In the genomic region with DNA sequence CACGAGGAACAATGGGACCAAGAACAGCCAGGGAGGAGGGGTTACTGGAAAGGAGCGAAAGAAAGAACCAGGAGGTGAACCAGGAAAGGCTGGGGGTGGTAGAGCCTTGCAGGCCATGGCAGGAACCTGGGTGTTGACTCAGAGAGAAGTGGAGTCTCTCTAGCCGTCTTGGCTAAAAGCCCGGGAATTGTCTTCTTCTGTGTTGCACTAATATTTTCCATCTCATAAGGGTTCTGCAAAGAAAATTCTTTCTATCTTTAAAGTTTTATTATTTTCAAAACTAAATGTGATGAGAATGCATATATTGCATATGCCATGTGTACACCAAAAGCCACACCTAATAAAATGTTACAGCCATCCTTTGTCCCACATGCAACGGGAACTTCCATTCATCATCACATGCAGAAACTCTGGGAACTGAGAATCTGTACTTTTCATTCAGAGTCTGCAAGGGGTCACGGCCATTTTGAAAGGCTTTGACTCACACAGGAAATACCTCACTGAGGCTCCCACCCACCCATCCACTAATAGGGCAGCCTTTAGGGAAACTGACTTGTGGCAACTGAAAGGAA, we compare ENCODE assay signal across 16 cellular contexts. TPM values are rescaled to one million over a fixed set of nuclear protein-coding genes. Genes with fewer than 3 reads are reported as not detected.
A peak's percentile ranks its signal among the peaks of the same experiment; 100 is the strongest.
DNase-seq lines count a peak whose midpoint lies in the region; ATAC-seq and TF ChIP-seq lines count a peak whose summit lies in the region.
"Had no signal": no experiment of that assay in that cellular context is flagged by ENCODE, and none has a peak within 500 bp of the region (broad histone marks: within the 10 kb centered on the region; RNA-seq: fewer than 3 reads in every experiment).

No MANE protein-coding gene starts in this region.

- TF ChIP-seq EP300 in SK-N-SH (IDR thresholded peaks at IDR 0.05; ENCODE audit: borderline replicate concordance in 1 of 2, low read depth in 1 of 2, low read length in 1 of 2) = 0 out of 4 replicates have a peak, but pooled peaks of 1 of the 2 experiments have one; percentile 5

- intact Hi-C loops in esophagus squamous epithelium (cut with DNase I) = no loop called here
- intact Hi-C loops in prostate gland (cut with DNase I) = no loop called here

- peak overlapping the region; percentile 59 for H3K4me2 ChIP-seq in SK-N-SH

- H3F3A ChIP-seq in SK-N-SH (replicated peaks; ENCODE audit: insufficient read depth) = peaks cover 35% of the 10 kb centered on the region

- TF ChIP-seq CTCF in SK-N-SH (IDR thresholded peaks at IDR 0.05) (no peak), esophagus squamous epithelium (IDR thresholded peaks at IDR 0.05) (no peak), prostate gland (IDR thresholded peaks at IDR 0.05) (no peak)

- no peak overlapping the region for H3K4me3 ChIP-seq in SK-N-SH (ENCODE audit: low read depth in 2 of 2, low read length in 1 of 2)
- H3K4me3 ChIP-seq in esophagus squamous epithelium = peak overlapping the region in 1 of 4 donors; percentile 1
- H3K4me3 ChIP-seq in prostate gland = no peak overlapping the region
- H3K4me3 ChIP-seq: HAP-1 had no signal

- no peaks in the 10 kb centered on the region for H3K9me3 ChIP-seq in SK-N-SH
- no peaks in the 10 kb centered on the region for H3K9me3 ChIP-seq in esophagus squamous epithelium
- no peaks in the 10 kb centered on the region for H3K9me3 ChIP-seq in prostate gland
- H3K9me3 ChIP-seq: HAP-1 had no signal

- H3K4me1 ChIP-seq in SK-N-SH (ENCODE audit: control insufficient read depth in 1 of 2, insufficient read depth in 2 of 2, low read depth in 1 of 2, low read length in 1 of 2) = peaks cover 3 to 15% of the 10 kb centered on the region in 2 experiments; a peak in 3 of 4 replicates
- peaks cover 13 to 50% (median 33%) of the 10 kb centered on the region in 3 donors for H3K4me1 ChIP-seq in esophagus squamous epithelium
- no peaks in the 10 kb centered on the region for H3K4me1 ChIP-seq in prostate gland (replicated peaks)
- H3K4me1 ChIP-seq: HAP-1 had no signal

- CTCF ChIA-PET in SK-N-SH (lab: Yijun Ruan, JAX) = no interaction called here

- ATAC-seq in HG03095 (IDR thresholded peaks at IDR 0.05; ENCODE audit: unreplicated experiment) = no peak
- ATAC-seq: natural killer cell treated with Interleukin-12 subunit alpha and Interleukin-12 subunit beta and Interleukin-15 and Interleukin-18, amount 100 ng/mL, for 72 hours had no signal

- H3K79me2 ChIP-seq in SK-N-SH (ENCODE audit: insufficient read depth) = no peaks in the 10 kb centered on the region

- POLR2A ChIA-PET in SK-N-SH (lab: Yijun Ruan, JAX) = no interaction called here

- no peak for TF ChIP-seq RAD21 in SK-N-SH (IDR thresholded peaks at IDR 0.05; ENCODE audit: low read length)

- H3K9ac ChIP-seq in SK-N-SH = peak overlapping the region; percentile 56; the same call in 1 of the 2 replicates

- H4K20me1 ChIP-seq in SK-N-SH (ENCODE audit: insufficient read depth) = no peaks in the 10 kb centered on the region

- WGBS in SK-N-SH (ENCODE audit: low lambda C conversion rate) = 38% methylated on average over 6 of the region's 6 CpGs
- 22 to 29% methylated on average over 6 of the region's 6 CpGs for WGBS in esophagus squamous epithelium, 2 donors
- WGBS in prostate gland = 47% methylated on average over 6 of the region's 6 CpGs

- TF ChIP-seq POLR2A in esophagus squamous epithelium (IDR thresholded peaks at IDR 0.05) = no peak
- no peak for TF ChIP-seq POLR2A in prostate gland (IDR thresholded peaks at IDR 0.05)

- H3K27ac ChIP-seq in SK-N-SH (ENCODE audit: low read depth in 2 of 2, low read length in 1 of 2) (peak overlapping the region; percentile 25 to 95; a peak in 3 of 4 replicates), esophagus squamous epithelium (peak overlapping the region; percentile 78 to 87 (median 80)), prostate gland (no peak overlapping the region)
- H3K27ac ChIP-seq: C4-2B had no signal

- H3K27me3 ChIP-seq in SK-N-SH (ENCODE audit: insufficient read depth) (no peaks in the 10 kb centered on the region), esophagus squamous epithelium (no peaks in the 10 kb centered on the region), prostate gland (replicated peaks; ENCODE audit: insufficient read depth) (no peaks in the 10 kb centered on the region)

- H3K36me3 ChIP-seq in SK-N-SH (replicated peaks in 1 of 2; ENCODE audit: control insufficient read depth in 1 of 2, insufficient read depth in 2 of 2, low read length in 1 of 2) = no peaks in the 10 kb centered on the region
- H3K36me3 ChIP-seq in esophagus squamous epithelium = no peaks in the 10 kb centered on the region
- H3K36me3 ChIP-seq in prostate gland = no peaks in the 10 kb centered on the region
- H3K36me3 ChIP-seq: HAP-1 had no signal

- DNase-seq in Daoy (ENCODE audit: low read depth) (peak; percentile 40), SK-N-SH (no peak), esophagus squamous epithelium (lab: John Stamatoyannopoulos, UW) (no peak), prostate gland (ENCODE audit: low spot score) (peak; percentile 17), UCSD-AML1 (lab: John Stamatoyannopoulos, UW; ENCODE audit: unreplicated experiment) (no peak), NCI-H2081 treated with DMSO at 0.1 percent for 48 hours (lab: John Stamatoyannopoulos, UW) (no peak), GM19238 (ENCODE audit: insufficient read length, low spot score) (no peak)
- DNase-seq: activated CD4-positive, alpha-beta T cell treated with anti-CD3 and anti-CD28 coated beads, Interleukin-2, amount 50 U/mL, for 4 hours; activated naive CD8-positive, alpha-beta T cell treated with anti-CD3 and anti-CD28 coated beads for 36 hours; immature natural killer cell; MM.1S; NCI-H526 had no signal

- peak overlapping the region; percentile 81 for H2AFZ ChIP-seq in SK-N-SH (ENCODE audit: low read depth)

- no peaks in the 10 kb centered on the region for H3K9me2 ChIP-seq in SK-N-SH

TF ChIP-seq in SK-N-SH, 30 proteins besides CTCF, POLR2A, EP300 and RAD21:
- peak; percentile 66; the same call in 1 of the 2 replicates for TF ChIP-seq NFIC (IDR thresholded peaks at IDR 0.05; ENCODE audit: borderline replicate concordance)
- peak; percentile 24; the same call in 1 of the 2 replicates for TF ChIP-seq TCF12 (IDR thresholded peaks at IDR 0.05)
- TF ChIP-seq FOSL2 (IDR thresholded peaks at IDR 0.05; ENCODE audit: borderline replicate concordance, low read depth) = 0 out of 2 replicates have a peak, but pooled peaks have one; percentile 18
- TF ChIP-seq, protein P1, sequence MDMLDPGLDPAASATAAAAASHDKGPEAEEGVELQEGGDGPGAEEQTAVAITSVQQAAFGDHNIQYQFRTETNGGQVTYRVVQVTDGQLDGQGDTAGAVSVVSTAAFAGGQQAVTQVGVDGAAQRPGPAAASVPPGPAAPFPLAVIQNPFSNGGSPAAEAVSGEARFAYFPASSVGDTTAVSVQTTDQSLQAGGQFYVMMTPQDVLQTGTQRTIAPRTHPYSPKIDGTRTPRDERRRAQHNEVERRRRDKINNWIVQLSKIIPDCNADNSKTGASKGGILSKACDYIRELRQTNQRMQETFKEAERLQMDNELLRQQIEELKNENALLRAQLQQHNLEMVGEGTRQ (IDR thresholded peaks at IDR 0.05; ENCODE audit: borderline replicate concordance, low read depth, low read length) = no peak
- TF ChIP-seq RXRA (IDR thresholded peaks at IDR 0.05; ENCODE audit: borderline replicate concordance, low read depth) = 0 out of 2 replicates have a peak, but pooled peaks have one; percentile 37
- no peak for TF ChIP-seq MXI1 (IDR thresholded peaks at IDR 0.05; ENCODE audit: low read depth, low read length)
- no peak for TF ChIP-seq TAF1 (IDR thresholded peaks at IDR 0.05; ENCODE audit: borderline replicate concordance, low read depth, low read length)
- no peak for TF ChIP-seq RFX5 (IDR thresholded peaks at IDR 0.05; ENCODE audit: low read length)
- TF ChIP-seq FOXJ3 (CRISPR knock-in tag; IDR thresholded peaks at IDR 0.05) = no peak
- peak; percentile 72 for TF ChIP-seq YY1 (IDR thresholded peaks at IDR 0.05; ENCODE audit: low read depth)
- no peak for TF ChIP-seq SIN3A (IDR thresholded peaks at IDR 0.05; ENCODE audit: borderline replicate concordance, low read depth, low read length)
TF ChIP-seq in SK-N-SH: peak in this region for 5.

RNA-seq across cellular contexts. Expression of gene ERG, which starts 38.0 kb away (rescaled TPM):
- total RNA-seq in Daoy (2014; rRNA removed; shearing (Covaris generic)) = 1.8 and 2.3 TPM in 2 replicates
- polyA plus RNA-seq in SK-N-SH (2012; rRNA removed) = 0.05 TPM in 1 of 2 replicates, not detected in the other
- polyA plus RNA-seq in SK-N-SH (2012; cell fraction: cytosol; rRNA removed) = 0.03 TPM in 1 of 2 replicates, not detected in the other
- 0.01 and 0.04 TPM in 2 replicates for polyA plus RNA-seq in SK-N-SH (2012; cell fraction: nucleus; rRNA removed)
- total RNA-seq in esophagus squamous epithelium (10 to 100 TPM in 1 of 4 donors, 1 to 10 TPM in 3; 2.5 to 10.9 (median 8.4) TPM), prostate gland (10 to 100 TPM in 1 of 2 donors, 1 to 10 TPM in 1; 2.6 to 11.2 TPM)
- total RNA-seq: activated naive CD8-positive, alpha-beta T cell treated with anti-CD3 and anti-CD28 coated beads for 36 hours; natural killer cell treated with Interleukin-12 subunit alpha and Interleukin-12 subunit beta and Interleukin-15 and Interleukin-18, amount 100 ng/mL, for 72 hours had no signal
- polyA plus RNA-seq: immature natural killer cell had no signal

Comparison
In these comparisons a context has a peak if more than half of its experiments do, and no peak if none do; other contexts are left out.
1. DNase-seq: peak in Daoy (single experiment) and prostate gland (single experiment); none in SK-N-SH (single experiment), esophagus squamous epithelium (single experiment), UCSD-AML1 (single experiment), NCI-H2081 treated with DMSO at 0.1 percent for 48 hours (single experiment) and GM19238 (single experiment).
2. H3K27ac ChIP-seq: peak in SK-N-SH (2 of 2) and esophagus squamous epithelium (4 of 4); none in prostate gland (0 of 2).